1 cellular context compared by ENCODE assay signal in the genomic region with DNA sequence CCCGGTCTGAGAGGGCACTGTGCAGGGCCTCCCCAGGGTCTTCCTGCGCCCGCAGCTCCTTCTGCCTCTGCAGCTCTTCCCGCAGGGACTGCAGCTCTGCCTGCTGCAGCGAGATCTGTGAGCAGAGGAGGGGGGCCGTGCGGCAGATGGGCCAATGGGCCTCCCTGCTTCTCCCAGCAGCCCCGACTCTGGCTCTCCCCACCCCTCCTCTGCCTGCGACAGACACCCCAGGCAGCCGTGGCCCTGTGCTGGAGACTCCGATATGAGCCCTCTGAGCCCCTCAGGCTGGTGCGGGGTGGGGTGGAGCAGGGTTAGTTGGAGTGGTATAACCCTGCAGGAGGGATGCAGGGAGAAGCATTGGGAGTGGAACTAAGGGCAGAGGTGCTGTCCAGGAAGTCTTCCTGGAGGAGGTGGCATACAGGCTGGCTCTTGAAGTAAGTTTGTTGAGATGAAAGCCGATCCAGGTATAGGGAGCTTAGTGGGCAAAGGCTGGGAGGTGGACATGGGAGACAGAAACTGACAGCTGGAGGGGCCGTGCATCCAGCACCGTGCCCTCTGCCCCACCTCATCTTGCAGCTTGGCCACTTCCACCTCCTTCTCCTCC.
TF ChIP-seq lines count a peak whose summit lies in the region.

No MANE protein-coding gene starts in this region.

TF ChIP-seq in HCT116, 20 proteins besides CTCF, POLR2A, EP300 and RAD21:
- TF ChIP-seq EZH2phosphoT487 (IDR thresholded peaks at IDR 0.05; ENCODE audit: borderline replicate concordance) (no peak), JUND (IDR thresholded peaks at IDR 0.05) (no peak), EGR1 (IDR thresholded peaks at IDR 0.05; ENCODE audit: low read depth) (no peak), ATF3 (IDR thresholded peaks at IDR 0.05) (no peak), FOSL1 (IDR thresholded peaks at IDR 0.05; ENCODE audit: low read depth) (no peak), ELF1 (IDR thresholded peaks at IDR 0.05; ENCODE audit: borderline replicate concordance, low read depth) (no peak), MAX (IDR thresholded peaks at IDR 0.05) (no peak), SIN3A (IDR thresholded peaks at IDR 0.05; ENCODE audit: low read depth) (no peak), ZNF274 (IDR thresholded peaks at IDR 0.05; ENCODE audit: low read depth, low read length) (no peak), POLR2AphosphoS5 (IDR thresholded peaks at IDR 0.05; ENCODE audit: low read depth, low read length) (no peak), SP1 (IDR thresholded peaks at IDR 0.05; ENCODE audit: low read depth) (no peak)
